In the genomic region with DNA sequence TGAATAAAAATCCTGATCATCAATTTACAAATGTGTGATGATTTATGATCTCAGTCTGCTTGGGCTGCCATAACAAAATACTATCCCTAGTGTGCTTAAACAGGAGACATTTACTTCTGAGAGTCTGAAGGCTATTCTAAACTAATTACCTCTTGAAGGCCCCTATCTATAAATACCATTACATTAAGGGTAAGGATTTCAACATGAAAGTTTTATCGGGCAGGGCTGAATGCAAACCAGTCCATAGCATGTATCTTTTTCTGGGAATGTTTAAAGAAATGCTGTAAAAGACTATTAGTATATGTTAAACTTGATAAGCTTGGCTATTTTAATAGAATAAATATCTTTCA, we compare ENCODE assay signal across 14 cellular contexts. TPM values are rescaled to one million over a fixed set of nuclear protein-coding genes. Genes with fewer than 3 reads are reported as not detected.
DNase-seq lines count a peak whose midpoint lies in the region; ATAC-seq and TF ChIP-seq lines count a peak whose summit lies in the region.
"Had no signal": no experiment of that assay in that cellular context is flagged by ENCODE, and none has a peak within 500 bp of the region (broad histone marks: within the 10 kb centered on the region; RNA-seq: fewer than 3 reads in every experiment).

No MANE protein-coding gene starts in this region.

- 67% methylated on average over 1 of the region's 1 CpG; no CpG with 5 or more reads in 1 of the 2 experiments for WGBS in endodermal cell (ENCODE audit: insufficient coverage in 1 of 2, insufficient read length in 1 of 2), 2 experiments

- peak overlapping the region; percentile 98 for H3K27ac Mint-ChIP-seq in endodermal cell
- no peak overlapping the region for H3K27ac Mint-ChIP-seq in neural progenitor cell
- H3K27ac Mint-ChIP-seq in activated naive CD4-positive, alpha-beta T cell treated with anti-CD3 and anti-CD28 coated beads, Interleukin-2, amount 50 U/mL, for 72 hours: no peak overlapping the region
- H3K27ac Mint-ChIP-seq: CD4-positive, alpha-beta memory T cell had no signal

- H3K27me3 ChIP-seq in HUES6 (ENCODE audit: control insufficient read depth, insufficient read depth, low read length) (no peaks in the 10 kb centered on the region), endodermal cell (ENCODE audit: control insufficient read depth, insufficient read depth, low read length, poor library complexity, severe bottlenecking) (no peaks in the 10 kb centered on the region), parathyroid adenoma (ENCODE audit: control insufficient read depth, insufficient read depth, low read length) (no peaks in the 10 kb centered on the region), neural progenitor cell (no peaks in the 10 kb centered on the region)
- H3K27me3 ChIP-seq: BE2C had no signal

- no peak overlapping the region for H3K9ac ChIP-seq in HUES6 (ENCODE audit: low read length)
- peak overlapping the region; percentile 39 for H3K9ac ChIP-seq in endodermal cell (ENCODE audit: extremely low read depth, low read length, poor library complexity, severe bottlenecking)
- H3K9ac ChIP-seq in parathyroid adenoma: no peak overlapping the region
- H3K9ac ChIP-seq in neural progenitor cell: no peak overlapping the region

- H3F3A ChIP-seq in neural progenitor cell (ENCODE audit: low read depth): no peaks in the 10 kb centered on the region

- TF ChIP-seq CTCF in endodermal cell (conservative IDR thresholded peaks at IDR 0.05) (no peak), parathyroid adenoma (IDR thresholded peaks at IDR 0.05) (no peak), neural progenitor cell (IDR thresholded peaks at IDR 0.05) (no peak)

- ATAC-seq in activated naive CD4-positive, alpha-beta T cell treated with anti-CD3 and anti-CD28 coated beads, Interleukin-2, amount 50 U/mL, for 72 hours: no peak
- ATAC-seq: A549 had no signal

- no peaks in the 10 kb centered on the region for H3K79me2 ChIP-seq in parathyroid adenoma
- no peaks in the 10 kb centered on the region for H3K79me2 ChIP-seq in neural progenitor cell (ENCODE audit: low read depth)

- H3K4me2 ChIP-seq in parathyroid adenoma (ENCODE audit: low read length): no peak overlapping the region
- no peak overlapping the region for H3K4me2 ChIP-seq in neural progenitor cell
- H3K4me2 ChIP-seq: A549 had no signal

- no peak for DNase-seq in endodermal cell
- DNase-seq in glomerular visceral epithelial cell (ENCODE audit: extremely low spot score): no peak
- DNase-seq in neural progenitor cell (ENCODE audit: low spot score): no peak
- DNase-seq in activated naive CD4-positive, alpha-beta T cell treated with anti-CD3 and anti-CD28 coated beads, Interleukin-2, amount 50 U/mL, for 72 hours (ENCODE audit: low spot score in 2 of 2): no peak
- DNase-seq: BE2C; CD4-positive, alpha-beta memory T cell; DMS79 had no signal

- H3K4me3 Mint-ChIP-seq in endodermal cell: peak overlapping the region; percentile 88
- no peak overlapping the region for H3K4me3 Mint-ChIP-seq in neural progenitor cell
- H3K4me3 Mint-ChIP-seq: CD4-positive, alpha-beta memory T cell had no signal

- no peaks in the 10 kb centered on the region for H4K20me1 ChIP-seq in neural progenitor cell (ENCODE audit: low read depth)

- H3K27me3 Mint-ChIP-seq in endodermal cell (ENCODE audit: insufficient read depth) (no peaks in the 10 kb centered on the region), neural progenitor cell (ENCODE audit: insufficient read depth, low read depth) (no peaks in the 10 kb centered on the region)
- H3K27me3 Mint-ChIP-seq: CD4-positive, alpha-beta memory T cell had no signal

- H3K4me1 ChIP-seq in HUES6 (ENCODE audit: control insufficient read depth, insufficient read depth, low read length) (peaks cover 18% of the 10 kb centered on the region), endodermal cell (ENCODE audit: control insufficient read depth, insufficient read depth, low read length) (no peaks in the 10 kb centered on the region), parathyroid adenoma (no peaks in the 10 kb centered on the region), neural progenitor cell (peaks cover 17% of the 10 kb centered on the region)
- H3K4me1 ChIP-seq: A549, BE2C had no signal

- H3K4me3 ChIP-seq in HUES6 (ENCODE audit: low read depth, low read length) (no peak overlapping the region), endodermal cell (ENCODE audit: low read length) (peak overlapping the region; percentile 89), parathyroid adenoma (ENCODE audit: low read depth, low read length) (no peak overlapping the region), neural progenitor cell (no peak overlapping the region)
- H3K4me3 ChIP-seq: A549 had no signal

- H3K36me3 ChIP-seq in HUES6 (ENCODE audit: control insufficient read depth, insufficient read depth, low read length): no peaks in the 10 kb centered on the region
- peaks cover 11% of the 10 kb centered on the region for H3K36me3 ChIP-seq in endodermal cell (ENCODE audit: control insufficient read depth, insufficient read depth, low read length)
- no peaks in the 10 kb centered on the region for H3K36me3 ChIP-seq in parathyroid adenoma (ENCODE audit: control insufficient read depth, insufficient read depth, low read length)
- no peaks in the 10 kb centered on the region for H3K36me3 ChIP-seq in neural progenitor cell
- H3K36me3 ChIP-seq: BE2C had no signal

- peaks cover 3% of the 10 kb centered on the region; the same call in 1 of the 2 replicates for H3K9me3 ChIP-seq in HUES6 (ENCODE audit: control insufficient read depth, insufficient read depth, low read depth, low read length)
- peaks cover 25% of the 10 kb centered on the region for H3K9me3 ChIP-seq in endodermal cell (ENCODE audit: control insufficient read depth, low read length)
- no peaks in the 10 kb centered on the region for H3K9me3 ChIP-seq in parathyroid adenoma (ENCODE audit: control insufficient read depth, low read length)
- no peaks in the 10 kb centered on the region for H3K9me3 ChIP-seq in neural progenitor cell (ENCODE audit: low read depth)
- H3K9me3 ChIP-seq: A549, BE2C had no signal

- peaks cover 43% of the 10 kb centered on the region for H3K36me3 Mint-ChIP-seq in endodermal cell (ENCODE audit: low read depth)
- H3K36me3 Mint-ChIP-seq in neural progenitor cell: no peaks in the 10 kb centered on the region
- H3K36me3 Mint-ChIP-seq in activated naive CD4-positive, alpha-beta T cell treated with anti-CD3 and anti-CD28 coated beads, Interleukin-2, amount 50 U/mL, for 72 hours: no peaks in the 10 kb centered on the region
- H3K36me3 Mint-ChIP-seq: CD4-positive, alpha-beta memory T cell had no signal

- peak overlapping the region; percentile 17 for H2AFZ ChIP-seq in parathyroid adenoma
- H2AFZ ChIP-seq in neural progenitor cell (replicated peaks): no peak overlapping the region

- peaks cover 33% of the 10 kb centered on the region for H3K4me1 Mint-ChIP-seq in endodermal cell
- peaks cover 6% of the 10 kb centered on the region for H3K4me1 Mint-ChIP-seq in neural progenitor cell
- H3K4me1 Mint-ChIP-seq: CD4-positive, alpha-beta memory T cell had no signal

- H3K9me3 Mint-ChIP-seq in endodermal cell (peaks cover 54% of the 10 kb centered on the region), neural progenitor cell (peaks cover 3% of the 10 kb centered on the region)
- H3K9me3 Mint-ChIP-seq in activated naive CD4-positive, alpha-beta T cell treated with anti-CD3 and anti-CD28 coated beads, Interleukin-2, amount 50 U/mL, for 72 hours: peaks cover 11 to 18% of the 10 kb centered on the region in 2 donors

- H3K27ac ChIP-seq in HUES6 (ENCODE audit: low read depth, low read length) (peak overlapping the region; percentile 39; the same call in 1 of the 2 replicates), endodermal cell (ENCODE audit: low read depth, low read length) (peak overlapping the region; percentile 41), parathyroid adenoma (no peak overlapping the region), neural progenitor cell (no peak overlapping the region)
- H3K27ac ChIP-seq: A549, C4-2B had no signal

RNA-seq across cellular contexts. Expression of a gene that starts 48.2 kb away (rescaled TPM):
- total RNA-seq in endodermal cell (100 to 1,000 TPM in 1 of 2 donors, 10 to 100 TPM in 1; 74.4 to 136 TPM), neural progenitor cell (ENCODE audit: low replicate concordance) (0.06 TPM in 1 of 2 replicates, not detected in the other)
- 9.9 TPM for polyA plus RNA-seq in endodermal cell (2013, experiment 1 of 2)
- 12.8 TPM for polyA plus RNA-seq in endodermal cell (2013, experiment 2 of 2)
- total RNA-seq in activated naive CD4-positive, alpha-beta T cell treated with anti-CD3 and anti-CD28 coated beads, Interleukin-2, amount 50 U/mL, for 72 hours: not detected
- total RNA-seq: CD4-positive, alpha-beta memory T cell; G401; HT-29 had no signal
- polyA plus RNA-seq: A549; AG04450; CD4-positive, alpha-beta memory T cell had no signal

Comparison
In these comparisons a context has a peak if more than half of its experiments do, and no peak if none do; other contexts are left out.
1. H3K27ac ChIP-seq: peak in HUES6 (single experiment) and endodermal cell (single experiment); none in parathyroid adenoma (single experiment) and neural progenitor cell (single experiment).
2. RNA of a gene that starts 48.2 kb away (total RNA-seq): 74.4 to 136 TPM in endodermal cell; 0.06 TPM in neural progenitor cell and not detected in activated naive CD4-positive, alpha-beta T cell treated with anti-CD3 and anti-CD28 coated beads, Interleukin-2, amount 50 U/mL, for 72 hours; every median in the first group is over 10 times any median in the second.